ENCODE assay signal across 20 cellular contexts in the genomic region with DNA sequence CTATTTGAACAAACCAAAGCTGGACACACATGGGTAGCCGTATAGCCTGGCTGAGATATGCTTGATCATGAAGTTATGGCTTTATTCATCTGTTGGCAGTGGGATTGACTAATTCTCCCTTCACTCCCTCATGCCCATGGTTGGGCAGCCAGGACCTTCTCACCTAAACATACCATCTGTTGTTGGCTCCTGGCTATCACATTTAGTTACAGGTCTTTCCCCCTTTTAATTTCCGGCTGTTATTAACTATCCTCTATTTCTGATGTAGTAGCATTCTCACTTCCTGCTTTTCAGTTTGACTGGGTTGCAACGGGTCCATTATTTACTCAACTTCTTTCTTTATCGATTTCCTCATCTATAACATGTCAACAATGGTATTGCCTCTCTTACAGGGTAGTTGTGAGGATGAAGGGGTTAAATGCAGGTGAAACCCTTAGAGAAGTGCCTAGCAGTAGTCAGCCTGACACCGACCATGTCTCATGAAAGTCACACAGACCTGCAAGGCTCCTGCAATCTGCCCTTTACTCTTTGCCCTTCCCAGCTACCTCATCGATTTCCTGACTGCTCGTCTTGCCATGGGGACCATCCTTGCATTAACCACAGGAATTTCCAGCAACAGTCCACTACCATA. TPM values are rescaled to one million over a fixed set of nuclear protein-coding genes. Genes with fewer than 3 reads are reported as not detected.
DNase-seq lines count a peak whose midpoint lies in the region; ATAC-seq, FAIRE-seq and TF ChIP-seq lines count a peak whose summit lies in the region.
"Had no signal": no experiment of that assay in that cellular context is flagged by ENCODE, and none has a peak within 500 bp of the region (broad histone marks: within the 10 kb centered on the region; RNA-seq: fewer than 3 reads in every experiment).

No MANE protein-coding gene starts in this region.

- RAD21 ChIA-PET in GM12878 (lab: Charles Lee; ENCODE audit: unreplicated experiment), result no interaction called here

- TF ChIP-seq CTCF in GM12878 (IDR thresholded peaks at IDR 0.05 in 2 of 3, conservative IDR thresholded peaks at IDR 0.05 in 1 of 3; ENCODE audit: control insufficient read depth in 2 of 3, extremely low read depth in 1 of 3, insufficient read depth in 1 of 3, low read depth in 3 of 3, low read length in 3 of 3) (no peak), transverse colon (IDR thresholded peaks at IDR 0.05) (no peak)

- H3K79me2 ChIP-seq in GM12878 (ENCODE audit: control insufficient read depth, insufficient read depth, low read length), result no peaks in the 10 kb centered on the region

- BruUV-seq in GM12878 (replicated peaks; lab: Mats Ljungman, UMichigan), result no TSS peak

- H3K4me3 ChIP-seq in GM12878 (no peak overlapping the region), transverse colon (no peak overlapping the region)
- H3K4me3 ChIP-seq: HAP-1 had no signal

- SMC1A ChIA-PET in GM12878 (lab: Charles Lee; ENCODE audit: uncharacterized antibody, unreplicated experiment), result interaction anchor here (0.8 kb wide), 1 partner anchor 16 kb away, joined by 3 read pairs; no protein-coding TSS in a partner anchor

- no peak overlapping the region for H3K9ac ChIP-seq in GM12878 (ENCODE audit: control insufficient read depth, insufficient read depth, low read length)

- FAIRE-seq in GM12878 (lab: Jason Lieb, UNC), result peak; percentile 35

- H3K27me3 ChIP-seq in GM12878 (replicated peaks in 1 of 2; ENCODE audit: control insufficient read depth in 2 of 2, insufficient read depth in 2 of 2, low read length in 1 of 2) (no peaks in the 10 kb centered on the region), transverse colon (no peaks in the 10 kb centered on the region)

- WGBS in GM12878 (ENCODE audit: insufficient coverage, insufficient replicate concordance, low lambda C conversion rate, missing lambda C conversion rate), result 11% methylated on average over 7 of the region's 7 CpGs
- 37 to 41% methylated on average over 5 to 7 of the region's 7 CpGs for WGBS in transverse colon (ENCODE audit: low coverage in 1 of 2), 2 donors

- H3K4me1 ChIP-seq in GM12878 (ENCODE audit: control insufficient read depth, insufficient read depth, low read length) (0 out of 2 replicates have a peak, but pooled peaks cover 3% of the 10 kb centered on the region), transverse colon (peaks cover 6 to 28% (median 13%) of the 10 kb centered on the region in 4 donors)
- H3K4me1 ChIP-seq: HAP-1 had no signal

- H3K27ac ChIP-seq in GM12878 (ENCODE audit: control insufficient read depth, insufficient read depth), result no peak overlapping the region
- H3K27ac ChIP-seq in transverse colon, result peak overlapping the region; percentile 63 to 80 (median 68)
- H3K27ac ChIP-seq: HL-60 had no signal

- H3K36me3 ChIP-seq in GM12878 (ENCODE audit: control insufficient read depth in 2 of 2, insufficient read depth in 2 of 2, low read length in 1 of 2) (no peaks in the 10 kb centered on the region), transverse colon (no peaks in the 10 kb centered on the region)
- H3K36me3 ChIP-seq: HAP-1 had no signal

- H3K9me3 ChIP-seq in GM12878 (replicated peaks; ENCODE audit: control insufficient read depth, insufficient read depth, low read length) (no peaks in the 10 kb centered on the region), transverse colon (no peaks in the 10 kb centered on the region)
- H3K9me3 ChIP-seq: HAP-1 had no signal

- TF ChIP-seq EP300 in GM12878 (IDR thresholded peaks at IDR 0.05; ENCODE audit: borderline replicate concordance in 1 of 2, control insufficient read depth in 1 of 2, low read depth in 2 of 2, low read length in 2 of 2), result peak; percentile 14 to 24; a peak in 1 of 4 replicates
- no peak for TF ChIP-seq EP300 in transverse colon (IDR thresholded peaks at IDR 0.05; ENCODE audit: low read depth)

- H3K4me2 ChIP-seq in GM12878 (ENCODE audit: control insufficient read depth, insufficient read depth), result peak overlapping the region; percentile 14; the same call in 1 of the 2 replicates

- POLR2A ChIA-PET in GM12878 (lab: Charles Lee), result no interaction called here

- TF ChIP-seq POLR2A in GM12878 (IDR thresholded peaks at IDR 0.05; ENCODE audit: low read depth, low read length), result no peak
- TF ChIP-seq POLR2A in transverse colon (IDR thresholded peaks at IDR 0.05), result no peak

- CTCF ChIA-PET in GM12878 (lab: Yijun Ruan, JAX), result interaction anchor here (1.1 to 1.7 kb wide), 2 partner anchors 104 to 106 kb away, joined by 3 to 7 read pairs; no protein-coding TSS in a partner anchor

- no peak for TF ChIP-seq RAD21 in GM12878 (IDR thresholded peaks at IDR 0.05; ENCODE audit: insufficient read depth, low read depth, low read length)

- DNase-seq in SKM-1 treated with dmso at 0.1 percent for 144 hours (lab: John Stamatoyannopoulos, UW; ENCODE audit: unreplicated experiment) (peak; percentile 3), SKM-1 (lab: John Stamatoyannopoulos, UW; ENCODE audit: unreplicated experiment) (no peak), GM12878 (ENCODE audit: low read depth, low spot score) (peak; percentile 13), transverse colon (no peak), NCI-H1105 treated with DMSO at 0.1 percent for 48 hours (lab: John Stamatoyannopoulos, UW) (no peak)
- DNase-seq: activated CD4-positive, CD25-positive, alpha-beta regulatory T cell treated with anti-CD3 and anti-CD28 coated beads, Interleukin-2, amount 50 U/mL, for 72 hours; activated CD8-positive, alpha-beta memory T cell treated with anti-CD3 and anti-CD28 coated beads, Interleukin-2, amount 10 ng/mL, durations not matched to agents 7 days and 5 days; DND-41; foreskin melanocyte; NCI-H187; NCI-H446 treated with DMSO at 0.1 percent for 48 hours; SHP77 treated with DMSO at 0.1 percent for 48 hours; stimulated activated naive CD8-positive, alpha-beta T cell treated with anti-CD3 and anti-CD28 coated beads, Interleukin-15, Interleukin-2, amounts not matched to agents 100 U/mL and 50 U/mL, for 24 hours had no signal

- ATAC-seq in HG03457 (IDR thresholded peaks at IDR 0.05; ENCODE audit: unreplicated experiment) (peak; percentile 53), GM12878 (peak; percentile 75), GM18858 (IDR thresholded peaks at IDR 0.05; ENCODE audit: unreplicated experiment) (no peak), GM21723 (IDR thresholded peaks at IDR 0.05; ENCODE audit: unreplicated experiment) (no peak)
- ATAC-seq: activated CD8-positive, alpha-beta memory T cell treated with anti-CD3 and anti-CD28 coated beads, Interleukin-2, amount 10 ng/mL, durations not matched to agents 7 days and 5 days; stimulated activated naive CD8-positive, alpha-beta T cell treated with anti-CD3 and anti-CD28 coated beads, Interleukin-15, Interleukin-2, amounts not matched to agents 100 U/mL and 50 U/mL, for 24 hours had no signal

- intact Hi-C loops in GM12878 (cut with micrococcal nuclease; ENCODE audit: unreplicated experiment), result loop anchor here (5.0 kb wide), 1 partner anchor 103 kb away; no protein-coding TSS in a partner anchor
- intact Hi-C loops in transverse colon (cut with DNase I; ENCODE audit: low total_unique reads), result no loop called here

- H2AFZ ChIP-seq in GM12878 (ENCODE audit: control insufficient read depth, low read depth, low read length), result no peak overlapping the region

- H4K20me1 ChIP-seq in GM12878 (ENCODE audit: control insufficient read depth, insufficient read depth), result no peaks in the 10 kb centered on the region

- in situ Hi-C loops in GM12878 (cut with MboI) (no loop called here), transverse colon (cut with MboI; ENCODE audit: low pct_ligation_motif_present in 1 of 4, low pct_unique_long_range_greater_than_20kb in 1 of 4, low sequenced_read_pairs in 3 of 4) (no loop called here)

TF ChIP-seq in GM12878, 131 proteins besides CTCF, POLR2A, EP300 and RAD21 (continues in another document):
- TF ChIP-seq RAD51 (IDR thresholded peaks at IDR 0.05) (no peak), NR2C2 (IDR thresholded peaks at IDR 0.05; ENCODE audit: borderline replicate concordance, control insufficient read depth, insufficient read length, low read depth) (no peak), CREB1 (IDR thresholded peaks at IDR 0.05; ENCODE audit: low read depth) (no peak), NFIC (IDR thresholded peaks at IDR 0.05; ENCODE audit: low read depth, low read length) (peak; percentile 45; the same call in 1 of the 2 replicates), SREBF2 (IDR thresholded peaks at IDR 0.05; ENCODE audit: low read length) (no peak), RBBP5 (conservative IDR thresholded peaks at IDR 0.05) (no peak), PAX8 (IDR thresholded peaks at IDR 0.05) (no peak)
- TF ChIP-seq, protein P1, sequence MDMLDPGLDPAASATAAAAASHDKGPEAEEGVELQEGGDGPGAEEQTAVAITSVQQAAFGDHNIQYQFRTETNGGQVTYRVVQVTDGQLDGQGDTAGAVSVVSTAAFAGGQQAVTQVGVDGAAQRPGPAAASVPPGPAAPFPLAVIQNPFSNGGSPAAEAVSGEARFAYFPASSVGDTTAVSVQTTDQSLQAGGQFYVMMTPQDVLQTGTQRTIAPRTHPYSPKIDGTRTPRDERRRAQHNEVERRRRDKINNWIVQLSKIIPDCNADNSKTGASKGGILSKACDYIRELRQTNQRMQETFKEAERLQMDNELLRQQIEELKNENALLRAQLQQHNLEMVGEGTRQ (IDR thresholded peaks at IDR 0.05; ENCODE audit: borderline replicate concordance, low read depth, low read length), result no peak

RNA-seq across cellular contexts. Expression of a gene that starts 42.1 kb away (rescaled TPM):
- total RNA-seq in GM12878 (2013; cell fraction: nucleolus; rRNA removed), result not detected in 2 replicates
- 0.11 TPM in 1 of 2 replicates, not detected in the other for total RNA-seq in GM12878 (2014; rRNA removed)
- not detected in 2 replicates for total RNA-seq in GM12878 (2014; rRNA removed; fragmentation: Illumina TruSeq; extraction: Trizol)
- 0.08 TPM in 1 of 2 replicates, not detected in the other for total RNA-seq in GM12878 (2021)
- not detected for polyA plus RNA-seq in GM12878 (2011; ENCODE audit: low read depth)
- 0.06 TPM in 1 of 2 replicates, not detected in the other for polyA plus RNA-seq in GM12878 (2011; rRNA removed)
- polyA plus RNA-seq in GM12878 (2011; cell fraction: cytosol; rRNA removed), result not detected in 2 replicates
- not detected in 2 replicates for polyA plus RNA-seq in GM12878 (2011; cell fraction: nucleus; rRNA removed)
- polyA plus RNA-seq in GM12878 (2012), result not detected in 2 replicates
- 0.07 TPM in 1 of 2 replicates, not detected in the other for polyA plus RNA-seq in GM12878 (2014; fragmentation: Illumina TruSeq; extraction: Trizol)
- under 1 TPM; 0.09 to 0.16 TPM for polyA plus RNA-seq in GM12878 (2014; fragmentation: Nextera tagmentation; extraction: Ambion mirVana)
- polyA plus RNA-seq in GM12878 (2014; rRNA removed), result 0.05 and 0.09 TPM in 2 replicates
- 1 to 10 TPM in 1 of 2 experiments, under 1 TPM in 1; 0.42 to 1.6 TPM for polyA plus RNA-seq in GM12878 (2016; fragmentation: Nextera tagmentation; extraction: Ambion mirVana)
- polyA minus RNA-seq in GM12878 (2011; rRNA and poly(A)+ RNA removed), result not detected in 2 replicates
- not detected in 2 replicates for polyA minus RNA-seq in GM12878 (2011; cell fraction: cytosol; rRNA and poly(A)+ RNA removed)
- polyA minus RNA-seq in GM12878 (2011; cell fraction: nucleus; rRNA and poly(A)+ RNA removed), result not detected in 2 replicates
- 10 to 100 TPM in 3 of 4 donors, 1 to 10 TPM in 1; 1.2 to 64.5 (median 38.8) TPM for total RNA-seq in transverse colon
- polyA plus RNA-seq: CD14-positive monocyte, liver had no signal

Comparison
In these comparisons a context has a peak if more than half of its experiments do, and no peak if none do; other contexts are left out.
1. DNase-seq: peak in SKM-1 treated with dmso at 0.1 percent for 144 hours (single experiment) and GM12878 (single experiment); none in SKM-1 (single experiment), transverse colon (single experiment) and NCI-H1105 treated with DMSO at 0.1 percent for 48 hours (single experiment).
2. ATAC-seq: peak in HG03457 (single experiment) and GM12878 (single experiment); none in GM18858 (single experiment) and GM21723 (single experiment).